Comparison of ENCODE assay signal across 8 cellular contexts in genomic region chr7:30143748-30144251, GRCh38. TPM values are rescaled to one million over a fixed set of nuclear protein-coding genes. Genes with fewer than 3 reads are reported as not detected.
DNase-seq lines count a peak whose midpoint lies in the region; ATAC-seq and TF ChIP-seq lines count a peak whose summit lies in the region.

No MANE protein-coding gene starts in this region.

- H3K4me3 ChIP-seq in mucosa of descending colon, result no peak overlapping the region

- peak overlapping the region; percentile 31 for H3K27ac ChIP-seq in VCaP

- H3K4me1 Mint-ChIP-seq in glutamatergic neuron (ENCODE audit: low read depth, unreplicated experiment), result peaks cover 16% of the 10 kb centered on the region

- H3K4me3 Mint-ChIP-seq in glutamatergic neuron (ENCODE audit: unreplicated experiment), result no peak overlapping the region

- no peaks in the 10 kb centered on the region for H3K36me3 ChIP-seq in mucosa of descending colon (ENCODE audit: low read depth)

- DNase-seq in DMS79 treated with DMSO at 0.1 percent for 48 hours (lab: John Stamatoyannopoulos, UW), result peak; percentile 100
- peak; percentile 98 for DNase-seq in NCI-H1436 treated with DMSO at 0.1 percent for 48 hours (lab: John Stamatoyannopoulos, UW)
- DNase-seq in mucosa of descending colon, result no peak
- no peak for DNase-seq in glutamatergic neuron
- no peak for DNase-seq in AG08395 (ENCODE audit: low spot score)

- TF ChIP-seq CTCF in VCaP (conservative IDR thresholded peaks at IDR 0.05), result no peak
- no peak for TF ChIP-seq CTCF in mucosa of descending colon (IDR thresholded peaks at IDR 0.05)
- no peak for TF ChIP-seq CTCF in glutamatergic neuron (IDR thresholded peaks at IDR 0.05; ENCODE audit: partially characterized antibody, unreplicated experiment)

- ATAC-seq in mucosa of descending colon, result peak; percentile 82
- ATAC-seq in HG03175 (IDR thresholded peaks at IDR 0.05; ENCODE audit: unreplicated experiment), result no peak
- no peak for ATAC-seq in GM18519 (IDR thresholded peaks at IDR 0.05; ENCODE audit: low FRiP score, unreplicated experiment)

- H3K9me3 ChIP-seq in mucosa of descending colon, result no peaks in the 10 kb centered on the region

- no peaks in the 10 kb centered on the region for H3K27me3 Mint-ChIP-seq in glutamatergic neuron (ENCODE audit: unreplicated experiment)

- no peaks in the 10 kb centered on the region for H3K9me3 Mint-ChIP-seq in glutamatergic neuron (ENCODE audit: unreplicated experiment)

- no peak overlapping the region for H3K27ac Mint-ChIP-seq in glutamatergic neuron (ENCODE audit: unreplicated experiment)

- intact Hi-C loops in mucosa of descending colon (cut with DNase I, micrococcal nuclease), result no loop called here

- H3K36me3 Mint-ChIP-seq in glutamatergic neuron (ENCODE audit: unreplicated experiment), result no peaks in the 10 kb centered on the region

- H3K4me1 ChIP-seq in mucosa of descending colon (ENCODE audit: low read depth), result peaks cover 12% of the 10 kb centered on the region

RNA-seq across cellular contexts. Expression of gene MTURN, which starts 9.0 kb away (rescaled TPM):
- total RNA-seq in mucosa of descending colon (10 to 100 TPM in 1 of 3 donors, 1 to 10 TPM in 2; 7.2 to 62.0 (median 9.7) TPM), glutamatergic neuron (ENCODE audit: unreplicated experiment) (32.6 TPM)

Comparison
In these comparisons a context has a peak if more than half of its experiments do, and no peak if none do; other contexts are left out.
1. DNase-seq: peak in DMS79 treated with DMSO at 0.1 percent for 48 hours (single experiment) and NCI-H1436 treated with DMSO at 0.1 percent for 48 hours (single experiment); none in mucosa of descending colon (0 of 3), glutamatergic neuron (single experiment) and AG08395 (single experiment).